In the genomic region with DNA sequence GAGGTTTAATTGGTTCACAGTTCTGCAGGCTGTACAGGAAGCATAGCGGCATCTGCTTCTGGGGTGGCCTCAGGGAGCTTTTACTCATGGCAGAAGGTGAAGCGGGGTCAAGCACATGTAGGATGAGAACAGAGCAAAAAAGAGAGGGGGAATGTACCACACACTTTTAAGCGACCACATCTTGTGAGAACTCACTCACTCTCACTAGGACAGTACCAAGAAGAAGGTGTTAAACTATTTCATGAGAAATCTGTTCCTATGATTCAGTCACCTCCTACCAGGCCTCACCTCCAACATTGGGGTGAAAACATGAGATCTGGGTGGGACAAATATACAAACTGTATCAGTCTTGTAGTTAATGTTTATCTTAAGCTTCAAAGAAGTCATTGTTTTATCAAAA, we compare ENCODE assay signal across 24 cellular contexts.
"Had no signal": no experiment of that assay in that cellular context is flagged by ENCODE, and none has a peak within 500 bp of the region (broad histone marks: within the 10 kb centered on the region; RNA-seq: fewer than 3 reads in every experiment).

No MANE protein-coding gene starts in this region.

- H3K36me3 Mint-ChIP-seq: activated naive CD4-positive, alpha-beta T cell treated with anti-CD3 and anti-CD28 coated beads, Interleukin-2, amount 10 ng/mL, durations not matched to agents 7 days and 5 days; T-cell had no signal

- ATAC-seq: K562, Panc1, Right ventricle myocardium inferior, T-cell had no signal

- H3K27ac Mint-ChIP-seq: activated naive CD4-positive, alpha-beta T cell treated with anti-CD3 and anti-CD28 coated beads, Interleukin-2, amount 10 ng/mL, durations not matched to agents 7 days and 5 days; activated T-helper 1 cell treated with anti-CD3 and anti-CD28 coated beads, Interleukin-12 subunit alpha, Interleukin-12 subunit beta, Interleukin-2, Interleukin-4 antibody, amounts not matched to agents 30 ng/mL and 10 ng/mL and 1 ng/mL, durations not matched to agents 14 hours and 24 hours and 36 hours had no signal

- H3K4me3 Mint-ChIP-seq: activated naive CD4-positive, alpha-beta T cell treated with anti-CD3 and anti-CD28 coated beads, Interleukin-2, amount 10 ng/mL, durations not matched to agents 7 days and 5 days; activated T-helper 1 cell treated with anti-CD3 and anti-CD28 coated beads, Interleukin-12 subunit alpha, Interleukin-12 subunit beta, Interleukin-2, Interleukin-4 antibody, amounts not matched to agents 30 ng/mL and 10 ng/mL and 1 ng/mL, durations not matched to agents 14 hours and 24 hours and 36 hours had no signal

- H3K9me3 Mint-ChIP-seq: activated naive CD4-positive, alpha-beta T cell treated with anti-CD3 and anti-CD28 coated beads, Interleukin-2, amount 10 ng/mL, durations not matched to agents 7 days and 5 days had no signal

- H3K4me3 ChIP-seq: cardiac muscle cell, K562, SK-N-MC had no signal

- H3K27me3 ChIP-seq: brain microvascular endothelial cell, cardiac muscle cell had no signal

- H3K36me3 ChIP-seq: brain microvascular endothelial cell, cardiac muscle cell had no signal

- DNase-seq: activated CD4-positive, CD25-positive, alpha-beta regulatory T cell; activated effector memory CD4-positive, alpha-beta T cell treated with Interleukin-2 at 50 U/mL for 16 hours; activated naive CD4-positive, alpha-beta T cell treated with anti-CD3 and anti-CD28 coated beads, Interleukin-2, amount 10 ng/mL, durations not matched to agents 7 days and 5 days; brain microvascular endothelial cell; Karpas-422; MM.1S; NCI-H1105; NCI-H1436; NCI-H1694 treated with DMSO at 0.1 percent for 48 hours; NCI-H2029 treated with DMSO at 0.1 percent for 48 hours; NCI-H345; NCI-H510A; NCI-H69; NK-92 treated with Interleukin-12 subunit alpha and Interleukin-12 subunit beta, amount 100 ng/mL, for 24 hours; OCI-M1; RPMI8226; T1000 had no signal

- H3K27me3 Mint-ChIP-seq: activated naive CD4-positive, alpha-beta T cell treated with anti-CD3 and anti-CD28 coated beads, Interleukin-2, amount 10 ng/mL, durations not matched to agents 7 days and 5 days; T-cell had no signal

- H3K27ac ChIP-seq: brain microvascular endothelial cell, cardiac muscle cell, SK-N-MC had no signal
